In the genomic region with DNA sequence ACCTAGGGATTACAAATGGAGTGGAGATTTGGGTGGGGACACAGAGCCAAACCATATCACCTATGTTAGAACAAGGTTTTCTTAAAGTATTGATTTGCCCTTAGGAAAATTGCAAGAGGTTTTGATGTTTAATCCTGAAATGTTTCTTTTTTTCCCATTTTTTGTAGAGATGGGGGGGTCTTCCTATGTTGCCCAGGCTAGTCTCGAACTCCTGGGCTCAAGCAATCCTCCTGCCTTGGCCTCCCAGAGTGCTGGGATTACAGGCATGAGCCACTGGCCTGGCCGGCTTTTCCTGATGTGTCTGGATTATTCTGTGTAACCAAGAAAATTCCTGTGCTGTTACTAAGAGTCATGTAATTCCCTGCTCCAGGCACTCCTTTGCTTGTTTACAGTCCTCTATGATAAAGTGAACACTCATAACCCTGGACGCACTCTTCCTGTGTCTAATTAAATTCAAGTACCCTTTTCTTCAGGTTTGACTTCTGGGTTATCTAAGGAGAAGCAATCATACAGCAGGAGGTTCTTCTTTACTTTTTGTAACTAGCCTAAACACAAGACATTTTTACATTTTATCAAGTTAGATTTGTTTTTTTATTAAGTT, we compare ENCODE assay signal across 1 cellular context.
TF ChIP-seq lines count a peak whose summit lies in the region.

No MANE protein-coding gene starts in this region.

TF ChIP-seq in IMR-90, 13 proteins besides CTCF, POLR2A, EP300 and RAD21:
- TF ChIP-seq, protein P1, sequence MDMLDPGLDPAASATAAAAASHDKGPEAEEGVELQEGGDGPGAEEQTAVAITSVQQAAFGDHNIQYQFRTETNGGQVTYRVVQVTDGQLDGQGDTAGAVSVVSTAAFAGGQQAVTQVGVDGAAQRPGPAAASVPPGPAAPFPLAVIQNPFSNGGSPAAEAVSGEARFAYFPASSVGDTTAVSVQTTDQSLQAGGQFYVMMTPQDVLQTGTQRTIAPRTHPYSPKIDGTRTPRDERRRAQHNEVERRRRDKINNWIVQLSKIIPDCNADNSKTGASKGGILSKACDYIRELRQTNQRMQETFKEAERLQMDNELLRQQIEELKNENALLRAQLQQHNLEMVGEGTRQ (IDR thresholded peaks at IDR 0.05; ENCODE audit: low read depth, low read length) = no peak
- TF ChIP-seq BHLHE40 (IDR thresholded peaks at IDR 0.05; ENCODE audit: low read depth, low read length) (no peak), RFX5 (IDR thresholded peaks at IDR 0.05; ENCODE audit: low read depth, low read length) (no peak), NFE2L2 (IDR thresholded peaks at IDR 0.05; ENCODE audit: low read depth, low read length) (no peak), FOS (IDR thresholded peaks at IDR 0.05; ENCODE audit: low read depth, low read length) (0 out of 2 replicates have a peak, but pooled peaks have one; percentile 28), CHD1 (IDR thresholded peaks at IDR 0.05; ENCODE audit: low read depth, low read length) (no peak), MAFK (IDR thresholded peaks at IDR 0.05; ENCODE audit: low read depth, low read length) (no peak), RCOR1 (IDR thresholded peaks at IDR 0.05; ENCODE audit: insufficient replicate concordance, low read length) (peak; percentile 91)
TF ChIP-seq in IMR-90: peak in this region for 2.
